In genomic region chr2:172339431-172340010, GRCh38 we compare ENCODE assay signal across 1 cellular context.
TF ChIP-seq lines count a peak whose summit lies in the region.

No MANE protein-coding gene starts in this region.

TF ChIP-seq in H1, 55 proteins besides CTCF, POLR2A, EP300 and RAD21 (continued from another document):
- TF ChIP-seq USF2 (IDR thresholded peaks at IDR 0.05; ENCODE audit: low read length): no peak
- no peak for TF ChIP-seq SIX5 (IDR thresholded peaks at IDR 0.05; ENCODE audit: low read depth, low read length)
